ENCODE assay signal across 30 cellular contexts in genomic region chr15:26937134-26937533, GRCh38. TPM values are rescaled to one million over a fixed set of nuclear protein-coding genes. Genes with fewer than 3 reads are reported as not detected.
"Had no signal": no experiment of that assay in that cellular context is flagged by ENCODE, and none has a peak within 500 bp of the region (broad histone marks: within the 10 kb centered on the region; RNA-seq: fewer than 3 reads in every experiment).

No MANE protein-coding gene starts in this region.

- H3K36me3 ChIP-seq: colonic mucosa, esophagus squamous epithelium, gastrocnemius medialis, heart right ventricle, left lung, lower lobe of right lung had no signal

- H3K9me3 Mint-ChIP-seq: endodermal cell had no signal

- H3K4me1 ChIP-seq: colonic mucosa, esophagus squamous epithelium, gastrocnemius medialis, heart right ventricle, left lung, lower lobe of right lung had no signal

- H3K4me1 Mint-ChIP-seq: endodermal cell, mesothelial cell of epicardium had no signal

- DNase-seq: colonic mucosa; cortex of kidney; effector CD8-positive, alpha-beta T cell; effector memory CD8-positive, alpha-beta T cell; endodermal cell; erythroblast; esophagus squamous epithelium; foreskin fibroblast; foreskin melanocyte; gastrocnemius medialis; glutamatergic neuron; head of caudate nucleus; heart right ventricle; hippocampal formation; left cardiac atrium; left ventricle myocardium superior; lower lobe of right lung; mesenchymal stem cell; mucosa of descending colon had no signal

- H3K27ac Mint-ChIP-seq: dendritic cell treated with granulocyte-macrophage colony-stimulating factor and Interleukin-4, amounts not matched to agents 40 ng/mL and 50 ng/mL, for 4 days; effector memory CD8-positive, alpha-beta T cell; endodermal cell; mesothelial cell of epicardium had no signal

- H3K9me3 ChIP-seq: colonic mucosa, esophagus squamous epithelium, gastrocnemius medialis, heart right ventricle, left lung, lower lobe of right lung had no signal

- ATAC-seq: effector memory CD8-positive, alpha-beta T cell; esophagus mucosa; gastrocnemius medialis; heart right ventricle; left cardiac atrium; left lung; left ventricle myocardium superior; mucosa of descending colon had no signal

- H3K27me3 Mint-ChIP-seq: dendritic cell treated with granulocyte-macrophage colony-stimulating factor and Interleukin-4, amounts not matched to agents 40 ng/mL and 50 ng/mL, for 4 days; effector memory CD8-positive, alpha-beta T cell had no signal

- H3K4me3 ChIP-seq: colonic mucosa, esophagus squamous epithelium, gastrocnemius medialis, heart right ventricle, left lung, lower lobe of right lung, mucosa of descending colon had no signal

- H3K4me3 Mint-ChIP-seq: dendritic cell treated with granulocyte-macrophage colony-stimulating factor and Interleukin-4, amounts not matched to agents 40 ng/mL and 50 ng/mL, for 4 days; effector memory CD8-positive, alpha-beta T cell; endodermal cell; mesothelial cell of epicardium had no signal

- H3K27me3 ChIP-seq: colonic mucosa, esophagus squamous epithelium, gastrocnemius medialis, heart right ventricle, left lung had no signal

- H3K27ac ChIP-seq: colonic mucosa, epithelial cell of prostate, esophagus squamous epithelium, gastrocnemius medialis, heart right ventricle, left lung, lower lobe of right lung had no signal

- H3K36me3 Mint-ChIP-seq: mesothelial cell of epicardium had no signal

RNA-seq across cellular contexts. Expression of gene GABRG3, which starts 33.8 kb away (rescaled TPM):
- total RNA-seq: colonic mucosa, dermis microvascular lymphatic vessel endothelial cell, esophagus mucosa, gastrocnemius medialis, glomerular endothelial cell, heart right ventricle, left cardiac atrium, left ventricle myocardium superior, lower lobe of right lung, lung microvascular endothelial cell, mesenteric fat pad, myocyte had no signal
- polyA plus RNA-seq: heart right ventricle, keratinocyte had no signal
